Comparison of ENCODE assay signal across 14 cellular contexts in genomic region chr7:39042706-39043105, GRCh38.
"Had no signal": no experiment of that assay in that cellular context is flagged by ENCODE, and none has a peak within 500 bp of the region (broad histone marks: within the 10 kb centered on the region; RNA-seq: fewer than 3 reads in every experiment).

No MANE protein-coding gene starts in this region.

- H3K4me3 Mint-ChIP-seq: activated CD4-positive, alpha-beta T cell treated with anti-CD3 and anti-CD28 coated beads, Interleukin-2, amount 10 ng/mL, durations not matched to agents 7 days and 5 days; activated naive CD4-positive, alpha-beta T cell treated with anti-CD3 and anti-CD28 coated beads, Interleukin-2, amount 10 ng/mL, durations not matched to agents 7 days and 5 days; activated T-helper 17 cell treated with anti-CD3 and anti-CD28 coated beads, Interleukin-2, amount 50 U/mL, for 72 hours; immature natural killer cell; naive thymus-derived CD8-positive, alpha-beta T cell had no signal

- H3K27ac Mint-ChIP-seq: activated CD4-positive, alpha-beta T cell treated with anti-CD3 and anti-CD28 coated beads, Interleukin-2, amount 10 ng/mL, durations not matched to agents 7 days and 5 days; activated naive CD4-positive, alpha-beta T cell treated with anti-CD3 and anti-CD28 coated beads, Interleukin-2, amount 10 ng/mL, durations not matched to agents 7 days and 5 days; activated T-helper 17 cell treated with anti-CD3 and anti-CD28 coated beads, Interleukin-2, amount 50 U/mL, for 72 hours; immature natural killer cell; naive thymus-derived CD8-positive, alpha-beta T cell had no signal

- H3K9me3 Mint-ChIP-seq: activated CD4-positive, alpha-beta T cell treated with anti-CD3 and anti-CD28 coated beads, Interleukin-2, amount 10 ng/mL, durations not matched to agents 7 days and 5 days; activated naive CD4-positive, alpha-beta T cell treated with anti-CD3 and anti-CD28 coated beads, Interleukin-2, amount 10 ng/mL, durations not matched to agents 7 days and 5 days; activated T-helper 17 cell treated with anti-CD3 and anti-CD28 coated beads, Interleukin-2, amount 50 U/mL, for 72 hours; immature natural killer cell; naive thymus-derived CD8-positive, alpha-beta T cell had no signal

- H3K27me3 Mint-ChIP-seq: activated CD4-positive, alpha-beta T cell treated with anti-CD3 and anti-CD28 coated beads, Interleukin-2, amount 10 ng/mL, durations not matched to agents 7 days and 5 days; activated naive CD4-positive, alpha-beta T cell treated with anti-CD3 and anti-CD28 coated beads, Interleukin-2, amount 10 ng/mL, durations not matched to agents 7 days and 5 days had no signal

- DNase-seq: activated CD4-positive, alpha-beta T cell treated with anti-CD3 and anti-CD28 coated beads, Interleukin-2, amount 10 ng/mL, durations not matched to agents 7 days and 5 days; activated naive CD4-positive, alpha-beta T cell treated with anti-CD3 and anti-CD28 coated beads, Interleukin-2, amount 10 ng/mL, durations not matched to agents 7 days and 5 days; activated T-cell treated with anti-CD3 and anti-CD28 coated beads for 4 hours; immature natural killer cell; left cardiac atrium; mammary epithelial cell; naive thymus-derived CD8-positive, alpha-beta T cell; posterior cingulate gyrus; stimulated activated CD4-positive, alpha-beta T cell treated with anti-CD3 and anti-CD28 coated beads, Interleukin-15, amount 100 ng/mL, for 24 hours; stimulated activated CD4-positive, alpha-beta T cell treated with anti-CD3 and anti-CD28 coated beads, Interleukin-4, amount 100 ng/mL, for 24 hours; thyroid gland; uterus had no signal

- H3K4me1 Mint-ChIP-seq: activated CD4-positive, alpha-beta T cell treated with anti-CD3 and anti-CD28 coated beads, Interleukin-2, amount 10 ng/mL, durations not matched to agents 7 days and 5 days; activated naive CD4-positive, alpha-beta T cell treated with anti-CD3 and anti-CD28 coated beads, Interleukin-2, amount 10 ng/mL, durations not matched to agents 7 days and 5 days; activated T-helper 17 cell treated with anti-CD3 and anti-CD28 coated beads, Interleukin-2, amount 50 U/mL, for 72 hours; naive thymus-derived CD8-positive, alpha-beta T cell had no signal

- FAIRE-seq: colon had no signal

- ATAC-seq: activated T-helper 17 cell treated with anti-CD3 and anti-CD28 coated beads, Interleukin-2, amount 50 U/mL, for 72 hours; left cardiac atrium; naive thymus-derived CD8-positive, alpha-beta T cell had no signal

- H3K36me3 Mint-ChIP-seq: activated naive CD4-positive, alpha-beta T cell treated with anti-CD3 and anti-CD28 coated beads, Interleukin-2, amount 10 ng/mL, durations not matched to agents 7 days and 5 days; immature natural killer cell; naive thymus-derived CD8-positive, alpha-beta T cell had no signal
